10 cellular contexts compared by ENCODE assay signal in the genomic region with DNA sequence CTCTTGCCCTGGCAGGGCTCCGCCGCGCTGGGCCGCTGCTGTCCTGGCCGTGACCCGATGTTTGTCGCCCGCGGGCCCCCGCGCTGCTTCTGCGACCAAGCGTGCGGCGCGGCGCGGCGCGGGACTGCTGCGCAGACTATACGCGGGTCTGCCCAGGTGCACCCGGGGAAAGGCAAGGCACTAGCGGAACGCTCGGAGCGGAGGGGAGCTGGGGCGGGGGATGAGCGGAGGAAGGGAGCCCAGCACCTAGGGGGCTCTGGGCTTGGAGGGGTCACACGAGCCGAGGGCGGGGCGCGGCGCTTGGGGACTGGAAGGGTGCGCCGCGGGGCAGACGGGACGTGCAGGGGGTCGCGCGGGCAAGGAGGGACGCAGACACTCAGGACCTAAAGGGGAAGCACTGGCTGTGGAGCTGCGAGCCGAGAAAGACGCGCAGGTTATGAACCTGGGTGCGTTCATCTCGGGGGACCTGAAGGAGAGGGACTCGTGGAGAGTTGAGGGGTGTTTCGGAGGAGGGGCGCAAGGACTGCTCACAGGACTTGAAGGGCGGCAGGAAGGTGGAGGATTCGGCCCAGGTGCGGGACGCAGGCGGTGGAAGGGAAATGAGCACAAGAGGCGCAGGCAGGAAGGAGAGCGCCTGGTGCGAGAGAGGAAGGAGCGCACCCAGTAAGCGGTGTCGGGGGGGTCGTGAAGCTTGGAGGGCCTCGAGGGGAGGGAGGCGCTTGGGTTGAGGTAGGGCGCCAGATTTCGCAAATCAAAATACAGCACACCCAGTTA. TPM values are rescaled to one million over a fixed set of nuclear protein-coding genes. Genes with fewer than 3 reads are reported as not detected.
DNase-seq lines count a peak whose midpoint lies in the region; ATAC-seq, FAIRE-seq and TF ChIP-seq lines count a peak whose summit lies in the region.
"Had no signal": no experiment of that assay in that cellular context is flagged by ENCODE, and none has a peak within 500 bp of the region (broad histone marks: within the 10 kb centered on the region; RNA-seq: fewer than 3 reads in every experiment).

No MANE protein-coding gene starts in this region.

- no peak overlapping the region for H2BK15ac ChIP-seq in neuronal stem cell (ENCODE audit: low read length)

- peak overlapping the region; percentile 68 for H2AFZ ChIP-seq in neuronal stem cell (ENCODE audit: low read length)

- peak overlapping the region; percentile 90 for H3K18ac ChIP-seq in neuronal stem cell (ENCODE audit: low read length)

- no TSS peak for BruUV-seq in Calu3 (replicated peaks; lab: Mats Ljungman, UMichigan)

- peak overlapping the region; percentile 49 for H3K4me3 ChIP-seq in CD8-positive, alpha-beta memory T cell (ENCODE audit: low read length)
- H3K4me3 ChIP-seq in endodermal cell (ENCODE audit: low read length) (peak overlapping the region; percentile 79), neuronal stem cell (ENCODE audit: low read length in 2 of 2) (peak overlapping the region in 1 of 2 donors; percentile 2)
- H3K4me3 ChIP-seq: GM12878 had no signal

- peak in 3 of 5 donors; percentile 16 to 60 (median 26) for DNase-seq in CD8-positive, alpha-beta memory T cell
- DNase-seq in T-helper 2 cell treated with Interferon-gamma antibody and Interleukin-4, amounts not matched to agents 5 μg/mL and 100 μg/mL, for 36 hours (ENCODE audit: low spot score): no peak
- peak; percentile 76 for DNase-seq in endodermal cell
- no peak for DNase-seq in neuronal stem cell (ENCODE audit: low spot score)
- no peak for DNase-seq in mucosa of gallbladder (ENCODE audit: low spot score)
- DNase-seq in H54 (ENCODE audit: insufficient read length, low spot score): no peak
- DNase-seq in Calu3: no peak
- DNase-seq: Kasumi-1 had no signal

- H3K4me1 ChIP-seq in CD8-positive, alpha-beta memory T cell (ENCODE audit: insufficient read depth, low read length): peaks cover 12% of the 10 kb centered on the region
- H3K4me1 ChIP-seq in endodermal cell (ENCODE audit: control insufficient read depth, insufficient read depth, low read length) (no peaks in the 10 kb centered on the region), neuronal stem cell (ENCODE audit: control insufficient read depth in 2 of 2, insufficient read depth in 1 of 2, low read depth in 1 of 2, low read length in 2 of 2) (peaks cover 5 to 9% of the 10 kb centered on the region in 2 donors)

- H3K36me3 Mint-ChIP-seq in CD8-positive, alpha-beta memory T cell: peaks cover 0 to 2% (median 0%) of the 10 kb centered on the region in 3 donors
- no peaks in the 10 kb centered on the region for H3K36me3 Mint-ChIP-seq in T-helper 2 cell treated with Interferon-gamma antibody and Interleukin-4, amounts not matched to agents 5 μg/mL and 100 μg/mL, for 36 hours (ENCODE audit: low read depth)
- no peaks in the 10 kb centered on the region for H3K36me3 Mint-ChIP-seq in endodermal cell (ENCODE audit: low read depth)
- no peaks in the 10 kb centered on the region for H3K36me3 Mint-ChIP-seq in Calu3 (ENCODE audit: insufficient read depth, unreplicated experiment)

- intact Hi-C loops in Calu3 (cut with micrococcal nuclease; ENCODE audit: unreplicated experiment): no loop called here

- H4K91ac ChIP-seq in neuronal stem cell (ENCODE audit: low read depth, low read length, poor library complexity): no peak overlapping the region

- no peaks in the 10 kb centered on the region for H3K9me3 Mint-ChIP-seq in CD8-positive, alpha-beta memory T cell
- H3K9me3 Mint-ChIP-seq in T-helper 2 cell treated with Interferon-gamma antibody and Interleukin-4, amounts not matched to agents 5 μg/mL and 100 μg/mL, for 36 hours: no peaks in the 10 kb centered on the region
- H3K9me3 Mint-ChIP-seq in endodermal cell (no peaks in the 10 kb centered on the region), Calu3 (ENCODE audit: low read depth, unreplicated experiment) (no peaks in the 10 kb centered on the region)

- TF ChIP-seq CTCF in endodermal cell (conservative IDR thresholded peaks at IDR 0.05) (no peak), Calu3 (IDR thresholded peaks at IDR 0.05; ENCODE audit: unreplicated experiment) (no peak)

- CTCF ChIA-PET in CD8-positive, alpha-beta memory T cell (lab: Charles Lee): interaction anchor here (1.1 to 1.7 kb wide), 5 partner anchors 14 to 38 kb away, joined by 3 to 4 read pairs (median 4); no protein-coding TSS in a partner anchor
- CTCF ChIA-PET in Calu3 (lab: Charles Lee): interaction anchor here (0.5 kb wide), 1 partner anchor 458 kb away, joined by 4 read pairs; no protein-coding TSS in a partner anchor

- H3K4me2 ChIP-seq in neuronal stem cell (ENCODE audit: insufficient read depth, low read length, poor library complexity, severe bottlenecking): peak overlapping the region; percentile 69

- no peak overlapping the region for H3K4ac ChIP-seq in neuronal stem cell (ENCODE audit: low read length)

- peak overlapping the region; percentile 89 to 95 (median 90) for H3K4me3 Mint-ChIP-seq in CD8-positive, alpha-beta memory T cell
- H3K4me3 Mint-ChIP-seq in T-helper 2 cell treated with Interferon-gamma antibody and Interleukin-4, amounts not matched to agents 5 μg/mL and 100 μg/mL, for 36 hours: peak overlapping the region; percentile 84
- H3K4me3 Mint-ChIP-seq in endodermal cell (peak overlapping the region; percentile 58), Calu3 (ENCODE audit: low read depth, unreplicated experiment) (no peak overlapping the region)

- H3K27ac Mint-ChIP-seq in CD8-positive, alpha-beta memory T cell: peak overlapping the region in 4 of 8 donors; percentile 8 to 26 (median 18)
- H3K27ac Mint-ChIP-seq in T-helper 2 cell treated with Interferon-gamma antibody and Interleukin-4, amounts not matched to agents 5 μg/mL and 100 μg/mL, for 36 hours: no peak overlapping the region
- H3K27ac Mint-ChIP-seq in endodermal cell (no peak overlapping the region), Calu3 (ENCODE audit: unreplicated experiment) (no peak overlapping the region)

- no peak for TF ChIP-seq POLR2A in H54 (IDR thresholded peaks at IDR 0.05; ENCODE audit: low read depth, low read length)

- no peak for FAIRE-seq in H54 (lab: Jason Lieb, UNC)
- FAIRE-seq: GM12878 had no signal

- no peak for ATAC-seq in HG03159 (IDR thresholded peaks at IDR 0.05; ENCODE audit: unreplicated experiment)
- ATAC-seq: GM12878 had no signal

- H3K36me3 ChIP-seq in CD8-positive, alpha-beta memory T cell (ENCODE audit: insufficient read depth, low read length): no peaks in the 10 kb centered on the region
- no peaks in the 10 kb centered on the region for H3K36me3 ChIP-seq in endodermal cell (ENCODE audit: control insufficient read depth, insufficient read depth, low read length)
- no peaks in the 10 kb centered on the region for H3K36me3 ChIP-seq in neuronal stem cell (replicated peaks in 1 of 2; ENCODE audit: control insufficient read depth in 2 of 2, insufficient read depth in 2 of 2, low read length in 2 of 2)

- 1% methylated on average over 24 to 67 of the region's 70 CpGs for WGBS in endodermal cell (ENCODE audit: insufficient coverage in 1 of 2, insufficient read length in 1 of 2), 2 experiments
- no CpG with 5 or more reads among the region's 70 CpGs for WGBS in neuronal stem cell (ENCODE audit: extremely low coverage in 2 of 2, insufficient read length in 2 of 2, insufficient replicate concordance in 1 of 2), 2 donors

- H3K14ac ChIP-seq in neuronal stem cell (ENCODE audit: low read length): peak overlapping the region; percentile 63

- no peaks in the 10 kb centered on the region for H3K9me3 ChIP-seq in CD8-positive, alpha-beta memory T cell (ENCODE audit: low read length)
- H3K9me3 ChIP-seq in endodermal cell (ENCODE audit: control insufficient read depth, low read length) (peaks cover 9% of the 10 kb centered on the region), neuronal stem cell (replicated peaks in 1 of 2; ENCODE audit: control insufficient read depth in 2 of 2, insufficient read depth in 1 of 2, low read depth in 1 of 2, low read length in 2 of 2) (peaks cover 2 to 10% of the 10 kb centered on the region in 2 donors)

- H3K23ac ChIP-seq in neuronal stem cell (ENCODE audit: low read depth, low read length, poor library complexity): peak overlapping the region; percentile 97

- H3K79me1 ChIP-seq in neuronal stem cell (ENCODE audit: low read depth, low read length): peaks cover 4% of the 10 kb centered on the region

- no peak overlapping the region for H2BK120ac ChIP-seq in neuronal stem cell (ENCODE audit: low read depth, low read length)

- H2BK12ac ChIP-seq in neuronal stem cell (ENCODE audit: low read length): peak overlapping the region; percentile 58

- H2AK5ac ChIP-seq in neuronal stem cell (ENCODE audit: low read depth, low read length): peak overlapping the region; percentile 81

- no peak overlapping the region for H2BK5ac ChIP-seq in neuronal stem cell (ENCODE audit: low read length)

- POLR2A ChIA-PET in CD8-positive, alpha-beta memory T cell (lab: Charles Lee): interaction anchor here (1.6 to 2.3 kb wide), 3 partner anchors 38 to 41 kb away, joined by 4 to 11 read pairs (median 8); a partner anchor contains a TSS

- H3K27me3 Mint-ChIP-seq in CD8-positive, alpha-beta memory T cell: peaks cover 45% of the 10 kb centered on the region in 2 donors
- peaks cover 71% of the 10 kb centered on the region for H3K27me3 Mint-ChIP-seq in T-helper 2 cell treated with Interferon-gamma antibody and Interleukin-4, amounts not matched to agents 5 μg/mL and 100 μg/mL, for 36 hours (ENCODE audit: low read depth)
- H3K27me3 Mint-ChIP-seq in endodermal cell (ENCODE audit: insufficient read depth): peaks cover 62% of the 10 kb centered on the region
- H3K27me3 Mint-ChIP-seq in Calu3 (ENCODE audit: unreplicated experiment): peaks cover 47% of the 10 kb centered on the region

- H3K9ac ChIP-seq in endodermal cell (ENCODE audit: extremely low read depth, low read length, poor library complexity, severe bottlenecking) (no peak overlapping the region), neuronal stem cell (ENCODE audit: low read depth, low read length, poor library complexity) (peak overlapping the region; percentile 77)

- peaks cover 22% of the 10 kb centered on the region for H3K27me3 ChIP-seq in CD8-positive, alpha-beta memory T cell (ENCODE audit: insufficient read depth, low read length, poor library complexity, severe bottlenecking)
- H3K27me3 ChIP-seq in endodermal cell (ENCODE audit: control insufficient read depth, insufficient read depth, low read length, poor library complexity, severe bottlenecking) (peaks cover 43% of the 10 kb centered on the region), neuronal stem cell (ENCODE audit: control insufficient read depth in 3 of 3, insufficient read depth in 3 of 3, low read depth in 1 of 3, low read length in 3 of 3) (peaks cover 19 to 79% (median 40%) of the 10 kb centered on the region in 3 experiments)

- H4K8ac ChIP-seq in neuronal stem cell (ENCODE audit: low read depth, low read length): peak overlapping the region; percentile 43

- H3K27ac ChIP-seq in CD8-positive, alpha-beta memory T cell (ENCODE audit: low read depth, low read length): no peak overlapping the region
- H3K27ac ChIP-seq in endodermal cell (ENCODE audit: low read depth, low read length) (no peak overlapping the region), neuronal stem cell (replicated peaks; ENCODE audit: low read length) (no peak overlapping the region)

- H3K4me1 Mint-ChIP-seq in CD8-positive, alpha-beta memory T cell: peaks cover 18 to 24% (median 23%) of the 10 kb centered on the region in 3 donors
- peaks cover 12% of the 10 kb centered on the region for H3K4me1 Mint-ChIP-seq in T-helper 2 cell treated with Interferon-gamma antibody and Interleukin-4, amounts not matched to agents 5 μg/mL and 100 μg/mL, for 36 hours (ENCODE audit: low read depth)
- H3K4me1 Mint-ChIP-seq in endodermal cell: peaks cover 18% of the 10 kb centered on the region
- H3K4me1 Mint-ChIP-seq in Calu3 (ENCODE audit: low read depth, unreplicated experiment): no peaks in the 10 kb centered on the region

RNA-seq across cellular contexts. Expression of a gene that starts 40.8 kb away (rescaled TPM):
- 10 to 100 TPM; 55.7 to 58.9 TPM for total RNA-seq in CD8-positive, alpha-beta memory T cell
- polyA plus RNA-seq in CD8-positive, alpha-beta memory T cell: 75.9 TPM
- total RNA-seq in endodermal cell: 1 to 10 TPM; 8.1 to 8.9 TPM
- polyA plus RNA-seq in endodermal cell (2013, experiment 1 of 2): 6.7 TPM
- 6.1 TPM for polyA plus RNA-seq in endodermal cell (2013, experiment 2 of 2)
- 2.4 TPM for polyA plus RNA-seq in neuronal stem cell (2013, experiment 1 of 2)
- 2.2 TPM for polyA plus RNA-seq in neuronal stem cell (2013, experiment 2 of 2)
- 35.3 TPM for total RNA-seq in mucosa of gallbladder
- 94.1 and 156 TPM in 2 replicates for total RNA-seq in Calu3 (2022)

Comparison
In these comparisons a context has a peak if more than half of its experiments do, and no peak if none do; other contexts are left out.
1. DNase-seq: peak in CD8-positive, alpha-beta memory T cell (3 of 5) and endodermal cell (single experiment); none in T-helper 2 cell treated with Interferon-gamma antibody and Interleukin-4, amounts not matched to agents 5 μg/mL and 100 μg/mL, for 36 hours (single experiment), neuronal stem cell (single experiment), mucosa of gallbladder (single experiment), H54 (single experiment) and Calu3 (single experiment).